1 cellular context compared by ENCODE assay signal in genomic region chr9:122264360-122265264, GRCh38.
TF ChIP-seq lines count a peak whose summit lies in the region.

Gene MRRF (plus strand): TSS chr9:122264882. CDS start chr9:122270892, 6,010 bp downstream.
A gene with protein sequence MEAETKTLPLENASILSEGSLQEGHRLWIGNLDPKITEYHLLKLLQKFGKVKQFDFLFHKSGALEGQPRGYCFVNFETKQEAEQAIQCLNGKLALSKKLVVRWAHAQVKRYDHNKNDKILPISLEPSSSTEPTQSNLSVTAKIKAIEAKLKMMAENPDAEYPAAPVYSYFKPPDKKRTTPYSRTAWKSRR (minus strand): TSS chr9:122264840. CDS start chr9:122261492, 3,348 bp downstream.

TF ChIP-seq in K562, 482 proteins besides CTCF, POLR2A, EP300 and RAD21 (continued from another document and continues in another):
- no peak for TF ChIP-seq RERE (CRISPR knock-in tag; IDR thresholded peaks at IDR 0.05; ENCODE audit: borderline replicate concordance)
- no peak for TF ChIP-seq ZNF717 (CRISPR knock-in tag; IDR thresholded peaks at IDR 0.05)
- no peak for TF ChIP-seq ZNF445 (CRISPR knock-in tag; IDR thresholded peaks at IDR 0.05; ENCODE audit: low read depth)
- TF ChIP-seq HMG20A (CRISPR knock-in tag; conservative IDR thresholded peaks at IDR 0.05), result no peak
- TF ChIP-seq PHF20 (IDR thresholded peaks at IDR 0.05; ENCODE audit: partially characterized antibody), result peak; percentile 93
- no peak for TF ChIP-seq BRCA1 (IDR thresholded peaks at IDR 0.05)
- no peak for TF ChIP-seq BRCA1 (CRISPR knock-in tag; IDR thresholded peaks at IDR 0.05)
- TF ChIP-seq BHLHE40 (IDR thresholded peaks at IDR 0.05; ENCODE audit: low read length), result peak; percentile 92
- TF ChIP-seq NR2C2 (CRISPR knock-in tag; IDR thresholded peaks at IDR 0.05), result peak; percentile 89
- peak; percentile 95 for TF ChIP-seq NR2C2 (tag; IDR thresholded peaks at IDR 0.05)
- no peak for TF ChIP-seq CBX8 (IDR thresholded peaks at IDR 0.05; ENCODE audit: borderline replicate concordance, extremely low read depth, low read depth, low read length, poor library complexity, severe bottlenecking)
- TF ChIP-seq KDM1A (IDR thresholded peaks at IDR 0.05), result no peak
- peak; percentile 87; the same call in 1 of the 2 replicates for TF ChIP-seq ZNF511 (CRISPR knock-in tag; IDR thresholded peaks at IDR 0.05)
- TF ChIP-seq KAT2B (IDR thresholded peaks at IDR 0.05; ENCODE audit: low read depth, low read length), result no peak
- TF ChIP-seq, protein P1, sequence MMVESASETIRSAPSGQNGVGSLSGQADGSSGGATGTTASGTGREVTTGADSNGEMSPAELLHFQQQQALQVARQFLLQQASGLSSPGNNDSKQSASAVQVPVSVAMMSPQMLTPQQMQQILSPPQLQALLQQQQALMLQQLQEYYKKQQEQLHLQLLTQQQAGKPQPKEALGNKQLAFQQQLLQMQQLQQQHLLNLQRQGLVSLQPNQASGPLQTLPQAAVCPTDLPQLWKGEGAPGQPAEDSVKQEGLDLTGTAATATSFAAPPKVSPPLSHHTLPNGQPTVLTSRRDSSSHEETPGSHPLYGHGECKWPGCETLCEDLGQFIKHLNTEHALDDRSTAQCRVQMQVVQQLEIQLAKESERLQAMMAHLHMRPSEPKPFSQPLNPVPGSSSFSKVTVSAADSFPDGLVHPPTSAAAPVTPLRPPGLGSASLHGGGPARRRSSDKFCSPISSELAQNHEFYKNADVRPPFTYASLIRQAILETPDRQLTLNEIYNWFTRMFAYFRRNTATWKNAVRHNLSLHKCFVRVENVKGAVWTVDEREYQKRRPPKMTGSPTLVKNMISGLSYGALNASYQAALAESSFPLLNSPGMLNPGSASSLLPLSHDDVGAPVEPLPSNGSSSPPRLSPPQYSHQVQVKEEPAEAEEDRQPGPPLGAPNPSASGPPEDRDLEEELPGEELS (CRISPR knock-in tag; IDR thresholded peaks at IDR 0.05; ENCODE audit: borderline replicate concordance), result no peak
- TF ChIP-seq, protein P2, sequence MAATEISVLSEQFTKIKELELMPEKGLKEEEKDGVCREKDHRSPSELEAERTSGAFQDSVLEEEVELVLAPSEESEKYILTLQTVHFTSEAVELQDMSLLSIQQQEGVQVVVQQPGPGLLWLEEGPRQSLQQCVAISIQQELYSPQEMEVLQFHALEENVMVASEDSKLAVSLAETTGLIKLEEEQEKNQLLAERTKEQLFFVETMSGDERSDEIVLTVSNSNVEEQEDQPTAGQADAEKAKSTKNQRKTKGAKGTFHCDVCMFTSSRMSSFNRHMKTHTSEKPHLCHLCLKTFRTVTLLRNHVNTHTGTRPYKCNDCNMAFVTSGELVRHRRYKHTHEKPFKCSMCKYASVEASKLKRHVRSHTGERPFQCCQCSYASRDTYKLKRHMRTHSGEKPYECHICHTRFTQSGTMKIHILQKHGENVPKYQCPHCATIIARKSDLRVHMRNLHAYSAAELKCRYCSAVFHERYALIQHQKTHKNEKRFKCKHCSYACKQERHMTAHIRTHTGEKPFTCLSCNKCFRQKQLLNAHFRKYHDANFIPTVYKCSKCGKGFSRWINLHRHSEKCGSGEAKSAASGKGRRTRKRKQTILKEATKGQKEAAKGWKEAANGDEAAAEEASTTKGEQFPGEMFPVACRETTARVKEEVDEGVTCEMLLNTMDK (IDR thresholded peaks at IDR 0.05; ENCODE audit: borderline replicate concordance, insufficient read depth, low read depth, low read length, poor library complexity, severe bottlenecking), result no peak
- no peak for TF ChIP-seq GATA2 (CRISPR knock-in tag; IDR thresholded peaks at IDR 0.05)
- TF ChIP-seq JUND (IDR thresholded peaks at IDR 0.05; ENCODE audit: borderline replicate concordance, low read depth, low read length), result peak; percentile 65
- TF ChIP-seq JUND (tag; IDR thresholded peaks at IDR 0.05; ENCODE audit: borderline replicate concordance, low read depth, low read length), result peak; percentile 28; the same call in 1 of the 3 replicates
- TF ChIP-seq POLR2AphosphoS5 (IDR thresholded peaks at IDR 0.05; ENCODE audit: control insufficient read depth, insufficient read depth, low read depth, low read length), result peak; percentile 87; the same call in 1 of the 2 replicates
- TF ChIP-seq, protein P3, sequence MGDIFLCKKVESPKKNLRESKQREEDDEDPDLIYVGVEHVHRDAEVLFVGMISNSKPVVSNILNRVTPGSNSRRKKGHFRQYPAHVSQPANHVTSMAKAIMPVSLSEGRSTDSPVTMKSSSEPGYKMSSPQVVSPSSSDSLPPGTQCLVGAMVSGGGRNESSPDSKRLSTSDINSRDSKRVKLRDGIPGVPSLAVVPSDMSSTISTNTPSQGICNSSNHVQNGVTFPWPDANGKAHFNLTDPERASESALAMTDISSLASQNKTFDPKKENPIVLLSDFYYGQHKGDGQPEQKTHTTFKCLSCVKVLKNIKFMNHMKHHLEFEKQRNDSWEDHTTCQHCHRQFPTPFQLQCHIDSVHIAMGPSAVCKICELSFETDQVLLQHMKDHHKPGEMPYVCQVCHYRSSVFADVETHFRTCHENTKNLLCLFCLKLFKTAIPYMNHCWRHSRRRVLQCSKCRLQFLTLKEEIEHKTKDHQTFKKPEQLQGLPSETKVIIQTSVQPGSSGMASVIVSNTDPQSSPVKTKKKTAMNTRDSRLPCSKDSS (IDR thresholded peaks at IDR 0.05; ENCODE audit: low read depth, partially characterized antibody), result no peak
- TF ChIP-seq ZNF184 (CRISPR knock-in tag; IDR thresholded peaks at IDR 0.05), result no peak
- TF ChIP-seq ZBTB26 (CRISPR knock-in tag; IDR thresholded peaks at IDR 0.05), result no peak
- TF ChIP-seq ZNF764 (CRISPR knock-in tag; IDR thresholded peaks at IDR 0.05; ENCODE audit: low read depth), result no peak
- no peak for TF ChIP-seq PHB2 (IDR thresholded peaks at IDR 0.05; ENCODE audit: low read depth)
- TF ChIP-seq SMAD1 (IDR thresholded peaks at IDR 0.05; ENCODE audit: low read depth, low read length, partially characterized antibody), result no peak
- no peak for TF ChIP-seq IRF9 (tag; IDR thresholded peaks at IDR 0.05)
- no peak for TF ChIP-seq FOXK1 (CRISPR knock-in tag; IDR thresholded peaks at IDR 0.05; ENCODE audit: borderline replicate concordance)
- peak; percentile 46; the same call in 1 of the 2 replicates for TF ChIP-seq NFRKB (IDR thresholded peaks at IDR 0.05; ENCODE audit: low read depth)
- TF ChIP-seq, protein P4, sequence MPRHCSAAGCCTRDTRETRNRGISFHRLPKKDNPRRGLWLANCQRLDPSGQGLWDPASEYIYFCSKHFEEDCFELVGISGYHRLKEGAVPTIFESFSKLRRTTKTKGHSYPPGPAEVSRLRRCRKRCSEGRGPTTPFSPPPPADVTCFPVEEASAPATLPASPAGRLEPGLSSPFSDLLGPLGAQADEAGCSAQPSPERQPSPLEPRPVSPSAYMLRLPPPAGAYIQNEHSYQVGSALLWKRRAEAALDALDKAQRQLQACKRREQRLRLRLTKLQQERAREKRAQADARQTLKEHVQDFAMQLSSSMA (CRISPR knock-in tag; IDR thresholded peaks at IDR 0.05), result no peak
- TF ChIP-seq U2AF1 (optimal IDR thresholded peaks at IDR 0.05; ENCODE audit: low read depth, low read length), result no peak
- peak; percentile 92 for TF ChIP-seq ZBTB2 (IDR thresholded peaks at IDR 0.05)
- TF ChIP-seq MCM5 (IDR thresholded peaks at IDR 0.05; ENCODE audit: low read depth), result no peak
- TF ChIP-seq, protein P5, sequence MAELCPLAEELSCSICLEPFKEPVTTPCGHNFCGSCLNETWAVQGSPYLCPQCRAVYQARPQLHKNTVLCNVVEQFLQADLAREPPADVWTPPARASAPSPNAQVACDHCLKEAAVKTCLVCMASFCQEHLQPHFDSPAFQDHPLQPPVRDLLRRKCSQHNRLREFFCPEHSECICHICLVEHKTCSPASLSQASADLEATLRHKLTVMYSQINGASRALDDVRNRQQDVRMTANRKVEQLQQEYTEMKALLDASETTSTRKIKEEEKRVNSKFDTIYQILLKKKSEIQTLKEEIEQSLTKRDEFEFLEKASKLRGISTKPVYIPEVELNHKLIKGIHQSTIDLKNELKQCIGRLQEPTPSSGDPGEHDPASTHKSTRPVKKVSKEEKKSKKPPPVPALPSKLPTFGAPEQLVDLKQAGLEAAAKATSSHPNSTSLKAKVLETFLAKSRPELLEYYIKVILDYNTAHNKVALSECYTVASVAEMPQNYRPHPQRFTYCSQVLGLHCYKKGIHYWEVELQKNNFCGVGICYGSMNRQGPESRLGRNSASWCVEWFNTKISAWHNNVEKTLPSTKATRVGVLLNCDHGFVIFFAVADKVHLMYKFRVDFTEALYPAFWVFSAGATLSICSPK (IDR thresholded peaks at IDR 0.05; ENCODE audit: borderline replicate concordance), result no peak
- TF ChIP-seq ZZZ3 (IDR thresholded peaks at IDR 0.05), result no peak
- TF ChIP-seq RB1 (IDR thresholded peaks at IDR 0.05; ENCODE audit: low read depth), result no peak; the same call in none of the 2 replicates
- no peak for TF ChIP-seq ZBTB33 (CRISPR knock-in tag; IDR thresholded peaks at IDR 0.05)
- no peak for TF ChIP-seq TSC22D4 (tag; IDR thresholded peaks at IDR 0.05)
- no peak for TF ChIP-seq MCM7 (IDR thresholded peaks at IDR 0.05)
- TF ChIP-seq FOXJ2 (tag; IDR thresholded peaks at IDR 0.05), result no peak
- TF ChIP-seq ZNF146 (CRISPR knock-in tag; IDR thresholded peaks at IDR 0.05; ENCODE audit: unreplicated experiment), result no peak
